33 cellular contexts compared by ENCODE assay signal in the genomic region with DNA sequence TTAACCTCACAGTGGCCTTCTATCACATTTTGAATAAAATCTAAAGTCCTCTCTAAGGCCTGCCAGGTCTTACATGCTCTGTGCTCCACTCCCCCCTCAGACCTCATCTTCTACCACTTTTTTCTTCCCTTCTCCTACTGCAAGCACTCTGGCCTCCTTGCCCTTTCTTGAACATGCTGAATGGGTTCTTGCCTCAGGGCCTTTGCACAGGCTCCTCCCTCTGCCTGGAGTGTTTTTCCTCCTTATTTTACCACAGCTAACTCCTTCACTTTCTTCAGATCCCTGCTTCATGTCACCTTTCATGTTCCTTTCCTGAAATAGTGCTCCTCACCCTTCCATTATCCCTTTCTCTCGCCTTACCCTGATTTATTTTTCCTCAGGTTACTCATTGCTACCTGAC.
"Had no signal": no experiment of that assay in that cellular context is flagged by ENCODE, and none has a peak within 500 bp of the region (broad histone marks: within the 10 kb centered on the region; RNA-seq: fewer than 3 reads in every experiment).

No MANE protein-coding gene starts in this region.

- H3K4me1 Mint-ChIP-seq: activated CD8-positive, alpha-beta memory T cell treated with anti-CD3 and anti-CD28 coated beads, Interleukin-2, amount 10 ng/mL, durations not matched to agents 7 days and 5 days; activated naive CD8-positive, alpha-beta T cell treated with anti-CD3 and anti-CD28 coated beads for 36 hours; activated naive CD8-positive, alpha-beta T cell treated with anti-CD3 and anti-CD28 coated beads, Interleukin-2, amount 50 U/mL, for 24 hours had no signal

- H3K36me3 Mint-ChIP-seq: activated CD4-positive, alpha-beta memory T cell treated with anti-CD3 and anti-CD28 coated beads for 36 hours; activated CD8-positive, alpha-beta memory T cell treated with anti-CD3 and anti-CD28 coated beads, Interleukin-2, amount 10 ng/mL, durations not matched to agents 7 days and 5 days; activated naive CD4-positive, alpha-beta T cell treated with anti-CD3 and anti-CD28 coated beads, Interleukin-2, amount 50 U/mL, for 24 hours; activated naive CD8-positive, alpha-beta T cell treated with anti-CD3 and anti-CD28 coated beads for 36 hours had no signal

- H3K4me3 Mint-ChIP-seq: activated B cell treated with CpG ODN at 0.5 μM for 24 hours; activated CD4-positive, alpha-beta memory T cell treated with anti-CD3 and anti-CD28 coated beads for 36 hours; activated CD8-positive, alpha-beta memory T cell treated with anti-CD3 and anti-CD28 coated beads, Interleukin-2, amount 10 ng/mL, durations not matched to agents 7 days and 5 days; activated CD8-positive, alpha-beta T cell treated with anti-CD3 and anti-CD28 coated beads, Interleukin-2, amount 10 ng/mL, durations not matched to agents 7 days and 5 days; activated naive CD4-positive, alpha-beta T cell treated with anti-CD3 and anti-CD28 coated beads, Interleukin-2, amount 50 U/mL, for 24 hours; activated naive CD8-positive, alpha-beta T cell treated with anti-CD3 and anti-CD28 coated beads for 36 hours; activated naive CD8-positive, alpha-beta T cell treated with anti-CD3 and anti-CD28 coated beads, Interleukin-2, amount 50 U/mL, for 24 hours; activated T-helper 1 cell treated with anti-CD3 and anti-CD28 coated beads, Interleukin-12 subunit alpha, Interleukin-12 subunit beta, Interleukin-2, Interleukin-4 antibody, amounts not matched to agents 30 ng/mL and 10 ng/mL and 1 ng/mL, durations not matched to agents 14 hours and 24 hours and 36 hours; effector memory CD8-positive, alpha-beta T cell; T-helper 2 cell treated with Interferon-gamma antibody and Interleukin-4, amounts not matched to agents 5 μg/mL and 100 μg/mL, for 36 hours had no signal

- H3K9me3 Mint-ChIP-seq: activated B cell treated with CpG ODN at 0.5 μM for 24 hours; activated CD4-positive, alpha-beta memory T cell treated with anti-CD3 and anti-CD28 coated beads for 36 hours; activated naive CD4-positive, alpha-beta T cell treated with anti-CD3 and anti-CD28 coated beads, Interleukin-2, amount 50 U/mL, for 24 hours; activated naive CD8-positive, alpha-beta T cell treated with anti-CD3 and anti-CD28 coated beads for 36 hours; activated naive CD8-positive, alpha-beta T cell treated with anti-CD3 and anti-CD28 coated beads, Interleukin-2, amount 50 U/mL, for 24 hours; activated T-helper 1 cell treated with anti-CD3 and anti-CD28 coated beads, Interleukin-12 subunit alpha, Interleukin-12 subunit beta, Interleukin-2, Interleukin-4 antibody, amounts not matched to agents 30 ng/mL and 10 ng/mL and 1 ng/mL, durations not matched to agents 14 hours and 24 hours and 36 hours; effector memory CD8-positive, alpha-beta T cell; T-helper 2 cell treated with Interferon-gamma antibody and Interleukin-4, amounts not matched to agents 5 μg/mL and 100 μg/mL, for 36 hours had no signal

- DNase-seq: activated B cell treated with CpG ODN at 0.5 μM for 24 hours; activated CD4-positive, alpha-beta memory T cell treated with anti-CD3 and anti-CD28 coated beads for 36 hours; activated CD4-positive, alpha-beta T cell treated with anti-CD3 and anti-CD28 coated beads for 48 hours; activated CD4-positive, alpha-beta T cell treated with anti-CD3 and anti-CD28 coated beads, Interleukin-2, amount 50 U/mL, for 1 hour; activated CD8-positive, alpha-beta memory T cell treated with anti-CD3 and anti-CD28 coated beads, Interleukin-2, amount 10 ng/mL, durations not matched to agents 7 days and 5 days; activated CD8-positive, alpha-beta memory T cell treated with anti-CD3 and anti-CD28 coated beads, Interleukin-2, amount 50 U/mL, for 4 hours; activated CD8-positive, alpha-beta T cell treated with anti-CD3 and anti-CD28 coated beads, Interleukin-2, amount 10 ng/mL, durations not matched to agents 7 days and 5 days; activated gamma-delta T cell; activated naive CD4-positive, alpha-beta T cell treated with Interleukin-2 at 50 U/mL for 16 hours; activated naive CD8-positive, alpha-beta T cell treated with anti-CD3 and anti-CD28 coated beads for 36 hours; activated naive CD8-positive, alpha-beta T cell treated with anti-CD3 and anti-CD28 coated beads, Interleukin-2, amount 50 U/mL, for 24 hours; activated T-cell treated with anti-CD3 and anti-CD28 coated beads, Interleukin-2, amount 50 U/mL, for 1 hour; activated T-cell treated with anti-CD3 and anti-CD28 coated beads, Interleukin-2, amount 50 U/mL, for 48 hours; adrenal gland; amygdala; aorta; body of pancreas; caudate nucleus; cortex of kidney; dermis blood vessel endothelial cell; effector CD4-positive, alpha-beta T cell; effector memory CD8-positive, alpha-beta T cell; erythroblast; foreskin keratinocyte; gastrocnemius medialis; glutamatergic neuron; heart left ventricle; T1000; WERI-Rb-1 had no signal

- ATAC-seq: activated CD4-positive, CD25-positive, alpha-beta regulatory T cell treated with anti-CD3 and anti-CD28 coated beads, Interleukin-2, amount 50 U/mL, for 24 hours; activated CD8-positive, alpha-beta memory T cell treated with anti-CD3 and anti-CD28 coated beads, Interleukin-2, amount 10 ng/mL, durations not matched to agents 7 days and 5 days; activated CD8-positive, alpha-beta T cell treated with anti-CD3 and anti-CD28 coated beads, Interleukin-2, amount 10 ng/mL, durations not matched to agents 7 days and 5 days; activated naive CD8-positive, alpha-beta T cell treated with anti-CD3 and anti-CD28 coated beads, Interleukin-2, amount 50 U/mL, for 24 hours; body of pancreas; effector memory CD8-positive, alpha-beta T cell; foreskin keratinocyte; gastrocnemius medialis; heart left ventricle had no signal

- H3K27ac Mint-ChIP-seq: activated B cell treated with CpG ODN at 0.5 μM for 24 hours; activated CD4-positive, alpha-beta memory T cell treated with anti-CD3 and anti-CD28 coated beads for 36 hours; activated CD8-positive, alpha-beta memory T cell treated with anti-CD3 and anti-CD28 coated beads, Interleukin-2, amount 10 ng/mL, durations not matched to agents 7 days and 5 days; activated CD8-positive, alpha-beta T cell treated with anti-CD3 and anti-CD28 coated beads, Interleukin-2, amount 10 ng/mL, durations not matched to agents 7 days and 5 days; activated naive CD8-positive, alpha-beta T cell treated with anti-CD3 and anti-CD28 coated beads for 36 hours; activated naive CD8-positive, alpha-beta T cell treated with anti-CD3 and anti-CD28 coated beads, Interleukin-2, amount 50 U/mL, for 24 hours; activated T-helper 1 cell treated with anti-CD3 and anti-CD28 coated beads, Interleukin-12 subunit alpha, Interleukin-12 subunit beta, Interleukin-2, Interleukin-4 antibody, amounts not matched to agents 30 ng/mL and 10 ng/mL and 1 ng/mL, durations not matched to agents 14 hours and 24 hours and 36 hours; effector memory CD8-positive, alpha-beta T cell; T-helper 2 cell treated with Interferon-gamma antibody and Interleukin-4, amounts not matched to agents 5 μg/mL and 100 μg/mL, for 36 hours had no signal
